ENCODE assay signal across 17 cellular contexts in genomic region chr11:45853616-45854219, GRCh38. TPM values are rescaled to one million over a fixed set of nuclear protein-coding genes. Genes with fewer than 3 reads are reported as not detected.
A peak's percentile ranks its signal among the peaks of the same experiment; 100 is the strongest.
DNase-seq lines count a peak whose midpoint lies in the region; ATAC-seq, FAIRE-seq and TF ChIP-seq lines count a peak whose summit lies in the region.
"Had no signal": no experiment of that assay in that cellular context is flagged by ENCODE, and none has a peak within 500 bp of the region (broad histone marks: within the 10 kb centered on the region; RNA-seq: fewer than 3 reads in every experiment).

No MANE protein-coding gene starts in this region.

- POLR2A ChIA-PET in WTC11 (lab: Charles Lee): no interaction called here

- no peak for TF ChIP-seq CTCF in WTC11 (IDR thresholded peaks at IDR 0.05)

- H3K27me3 Mint-ChIP-seq in WTC11 (ENCODE audit: low read depth): peaks cover 2% of the 10 kb centered on the region; the same call in 1 of the 2 replicates
- H3K27me3 Mint-ChIP-seq: naive thymus-derived CD8-positive, alpha-beta T cell; progenitor cell of endocrine pancreas had no signal

- WGBS in small intestine, 3 donors: 88 to 95% (median 95%) methylated on average over 5 of the region's 5 CpGs

- peaks cover 41% of the 10 kb centered on the region for H3K4me1 Mint-ChIP-seq in WTC11

- peak overlapping the region; percentile 41; the same call in 1 of the 2 replicates for H3K27ac Mint-ChIP-seq in WTC11
- H3K27ac Mint-ChIP-seq: HFFc6; progenitor cell of endocrine pancreas; T-helper 2 cell treated with Interferon-gamma antibody and Interleukin-4, amounts not matched to agents 5 μg/mL and 100 μg/mL, for 36 hours had no signal

- peaks cover 3 to 4% of the 10 kb centered on the region in 2 donors for H3K36me3 ChIP-seq in small intestine (ENCODE audit: control insufficient read depth in 2 of 2, insufficient read depth in 2 of 2, low read length in 2 of 2)

- DNase-seq in WTC11 (ENCODE audit: low spot score) (no peak), Right ventricle myocardium superior (peak; percentile 83), midbrain (lab: John Stamatoyannopoulos, UW) (peak; percentile 31), superior temporal gyrus (ENCODE audit: extremely low spot score) (peak; percentile 54), NCI-H146 treated with DMSO at 0.1 percent for 48 hours (lab: John Stamatoyannopoulos, UW; ENCODE audit: unreplicated experiment) (no peak), NCI-H1105 treated with DMSO at 0.1 percent for 48 hours (lab: John Stamatoyannopoulos, UW) (no peak), small intestine (no peak)
- DNase-seq: activated CD4-positive, alpha-beta T cell treated with anti-CD3 and anti-CD28 coated beads for 1 hour; foreskin keratinocyte; HFFc6; naive thymus-derived CD8-positive, alpha-beta T cell; NCI-H187; NCI-H510A had no signal

- H3K4me1 ChIP-seq in small intestine (ENCODE audit: control insufficient read depth in 2 of 2, insufficient read depth in 1 of 2, low read depth in 1 of 2, low read length in 1 of 2): peaks cover 3 to 7% of the 10 kb centered on the region in 2 donors
- H3K4me1 ChIP-seq: foreskin keratinocyte had no signal

- H3K4me3 Mint-ChIP-seq in WTC11: no peak overlapping the region
- H3K4me3 Mint-ChIP-seq: HFFc6; naive thymus-derived CD8-positive, alpha-beta T cell; T-helper 2 cell treated with Interferon-gamma antibody and Interleukin-4, amounts not matched to agents 5 μg/mL and 100 μg/mL, for 36 hours had no signal

- H3K9me3 ChIP-seq in small intestine (ENCODE audit: control insufficient read depth, low read depth): no peaks in the 10 kb centered on the region

- ATAC-seq in WTC11: no peak
- ATAC-seq in Right ventricle myocardium superior (ENCODE audit: poor library complexity): peak; percentile 70
- no peak for ATAC-seq in HG03439 (IDR thresholded peaks at IDR 0.05; ENCODE audit: unreplicated experiment)
- ATAC-seq: foreskin keratinocyte; naive thymus-derived CD8-positive, alpha-beta T cell had no signal

- H3K4me3 ChIP-seq in small intestine (ENCODE audit: low read depth in 1 of 2, low read length in 2 of 2): no peak overlapping the region

- CTCF ChIA-PET in WTC11 (lab: Charles Lee): interaction anchor here (1.2 to 2.3 kb wide), 2 partner anchors 9 to 82 kb away, joined by 4 to 6 read pairs; no protein-coding TSS in a partner anchor

- intact Hi-C loops in Right ventricle myocardium superior (cut with DNase I): no loop called here

- no peak for FAIRE-seq in small intestine (lab: Jason Lieb, UNC)
- FAIRE-seq: endothelial cell of umbilical vein had no signal

- no peaks in the 10 kb centered on the region for H3K27me3 ChIP-seq in small intestine (ENCODE audit: control insufficient read depth in 2 of 2, insufficient read depth in 2 of 2, low read length in 2 of 2)
- H3K27me3 ChIP-seq: foreskin keratinocyte had no signal

- no peaks in the 10 kb centered on the region for H3K9me3 Mint-ChIP-seq in WTC11
- H3K9me3 Mint-ChIP-seq: HFFc6; naive thymus-derived CD8-positive, alpha-beta T cell; T-helper 2 cell treated with Interferon-gamma antibody and Interleukin-4, amounts not matched to agents 5 μg/mL and 100 μg/mL, for 36 hours had no signal

- no peaks in the 10 kb centered on the region; the same call in 1 of the 2 replicates for H3K36me3 Mint-ChIP-seq in WTC11

- H3K27ac ChIP-seq in small intestine (ENCODE audit: low read depth in 1 of 2, low read length in 1 of 2): no peak overlapping the region
- H3K27ac ChIP-seq: foreskin keratinocyte had no signal

TF ChIP-seq in WTC11, 78 proteins besides CTCF, POLR2A, EP300 and RAD21 (continues in another document):
- TF ChIP-seq ARID4B (CRISPR knock-in tag; IDR thresholded peaks at IDR 0.05; ENCODE audit: borderline replicate concordance) (no peak), STAT6 (CRISPR knock-in tag; conservative IDR thresholded peaks at IDR 0.05; ENCODE audit: low read depth) (no peak), ATF2 (CRISPR knock-in tag; IDR thresholded peaks at IDR 0.05; ENCODE audit: borderline replicate concordance, low read depth) (no peak), OVOL2 (CRISPR knock-in tag; IDR thresholded peaks at IDR 0.05; ENCODE audit: borderline replicate concordance) (no peak), USF2 (CRISPR knock-in tag; IDR thresholded peaks at IDR 0.05) (no peak)

RNA-seq across cellular contexts. Expression of gene CRY2, which starts 6.4 kb away (rescaled TPM):
- total RNA-seq in WTC11 (2021) (14.4 to 18.3 TPM (median 16.8 TPM) in 3 replicates), Right ventricle myocardium superior (68.3 TPM)
- 10 to 100 TPM in 1 of 3 donors, 1 to 10 TPM in 2; 6.7 to 10.5 (median 9.6) TPM for polyA plus RNA-seq in small intestine

RNA-seq across cellular contexts. Expression of gene MAPK8IP1, which starts 31.7 kb away (rescaled TPM):
- total RNA-seq in WTC11 (2021) (31.6 to 34.1 TPM (median 32.4 TPM) in 3 replicates), Right ventricle myocardium superior (4.5 TPM)
- 1 to 10 TPM; 1.3 to 6.1 (median 1.9) TPM for polyA plus RNA-seq in small intestine
- polyA plus RNA-seq: naive thymus-derived CD8-positive, alpha-beta T cell had no signal

RNA-seq across cellular contexts. Expression of gene SLC35C1, which starts 48.8 kb away (rescaled TPM):
- total RNA-seq in WTC11 (2021) (10.4 to 14.3 TPM (median 12.1 TPM) in 3 replicates), Right ventricle myocardium superior (5.8 TPM)
- 10 to 100 TPM; 17.4 to 35.2 (median 29.5) TPM for polyA plus RNA-seq in small intestine

RNA-seq across cellular contexts. Expression of gene FREY1, which starts 53.4 kb away (rescaled TPM):
- total RNA-seq in WTC11 (2021) (1.6 to 2.1 TPM (median 1.8 TPM) in 3 replicates), Right ventricle myocardium superior (not detected)
- polyA plus RNA-seq in small intestine: under 1 TPM in 1 of 3 donors, not detected in 2; 0.19 TPM
- polyA plus RNA-seq: naive thymus-derived CD8-positive, alpha-beta T cell had no signal

Comparison
In these comparisons a context has a peak if more than half of its experiments do, and no peak if none do; other contexts are left out.
1. DNase-seq: peak in Right ventricle myocardium superior (single experiment), midbrain (single experiment) and superior temporal gyrus (single experiment); none in WTC11 (single experiment), NCI-H146 treated with DMSO at 0.1 percent for 48 hours (single experiment), NCI-H1105 treated with DMSO at 0.1 percent for 48 hours (single experiment) and small intestine (single experiment).